ENCODE assay signal across 1 cellular context in the genomic region with DNA sequence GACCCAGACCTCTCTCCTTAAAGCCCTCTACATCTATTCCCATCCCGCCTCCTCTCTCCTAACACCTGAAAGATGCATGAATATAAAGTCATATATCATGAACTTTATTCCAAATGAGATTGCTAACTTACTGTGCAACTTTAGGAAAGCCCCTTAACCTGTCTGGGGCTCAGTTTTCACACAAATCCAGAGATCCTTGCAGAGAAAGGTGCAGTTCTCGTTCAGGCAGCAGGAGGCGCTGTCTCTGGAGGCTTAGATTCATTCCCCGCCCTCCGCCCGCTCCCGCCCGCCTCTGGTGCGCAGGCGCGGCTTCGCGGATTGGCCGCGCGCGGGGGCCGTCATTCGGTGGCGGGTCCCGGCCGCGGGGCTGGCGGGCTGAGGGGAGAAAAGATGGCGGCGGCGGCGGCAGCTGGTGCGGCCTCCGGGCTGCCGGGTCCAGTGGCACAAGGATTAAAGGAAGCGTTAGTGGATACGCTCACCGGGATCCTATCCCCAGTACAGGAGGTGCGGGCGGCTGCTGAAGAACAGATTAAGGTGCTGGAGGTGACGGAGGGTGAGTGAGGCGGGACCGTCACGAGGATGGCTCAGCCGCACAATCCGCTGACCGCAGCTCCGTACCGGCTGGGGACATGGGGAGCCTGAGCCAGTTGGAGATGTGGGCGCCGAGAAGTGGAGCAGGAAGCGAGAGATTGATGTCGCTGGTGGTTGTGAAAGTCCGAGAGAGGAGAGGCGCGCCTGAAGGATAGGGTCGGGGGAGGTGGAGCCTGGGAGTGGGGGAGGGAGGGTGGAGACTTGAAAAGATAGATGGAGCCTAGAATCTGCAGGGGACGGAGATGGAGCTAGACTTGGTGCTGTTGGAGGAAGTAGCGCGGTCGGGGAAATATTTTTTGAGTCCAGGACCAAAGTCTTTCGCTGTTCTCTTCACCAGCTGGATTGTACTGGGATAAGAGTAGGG.
TF ChIP-seq lines count a peak whose summit lies in the region.

A gene (plus strand): TSS at position 338 of the 955 bp plus-strand sequence. CDS start 53 bp downstream, at position 391.

TF ChIP-seq in HEK293, 187 proteins besides CTCF, POLR2A, EP300 and RAD21 (continued from another document and continues in another):
- TF ChIP-seq, protein P1, sequence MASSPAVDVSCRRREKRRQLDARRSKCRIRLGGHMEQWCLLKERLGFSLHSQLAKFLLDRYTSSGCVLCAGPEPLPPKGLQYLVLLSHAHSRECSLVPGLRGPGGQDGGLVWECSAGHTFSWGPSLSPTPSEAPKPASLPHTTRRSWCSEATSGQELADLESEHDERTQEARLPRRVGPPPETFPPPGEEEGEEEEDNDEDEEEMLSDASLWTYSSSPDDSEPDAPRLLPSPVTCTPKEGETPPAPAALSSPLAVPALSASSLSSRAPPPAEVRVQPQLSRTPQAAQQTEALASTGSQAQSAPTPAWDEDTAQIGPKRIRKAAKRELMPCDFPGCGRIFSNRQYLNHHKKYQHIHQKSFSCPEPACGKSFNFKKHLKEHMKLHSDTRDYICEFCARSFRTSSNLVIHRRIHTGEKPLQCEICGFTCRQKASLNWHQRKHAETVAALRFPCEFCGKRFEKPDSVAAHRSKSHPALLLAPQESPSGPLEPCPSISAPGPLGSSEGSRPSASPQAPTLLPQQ (tag by site-specific recombination; IDR thresholded peaks at IDR 0.05), result peak; percentile 91
- no peak for TF ChIP-seq ZNF140 (tag by site-specific recombination; IDR thresholded peaks at IDR 0.05)
- TF ChIP-seq ZNF544 (tag by site-specific recombination; IDR thresholded peaks at IDR 0.05), result no peak
- no peak for TF ChIP-seq PRDM1 (tag by site-specific recombination; IDR thresholded peaks at IDR 0.05)
- TF ChIP-seq SALL2 (tag by site-specific recombination; IDR thresholded peaks at IDR 0.05; ENCODE audit: borderline replicate concordance), result no peak
- 0 out of 2 replicates have a peak, but pooled peaks have one; percentile 34 for TF ChIP-seq ZNF169 (tag by site-specific recombination; IDR thresholded peaks at IDR 0.05)
- TF ChIP-seq, protein P2, sequence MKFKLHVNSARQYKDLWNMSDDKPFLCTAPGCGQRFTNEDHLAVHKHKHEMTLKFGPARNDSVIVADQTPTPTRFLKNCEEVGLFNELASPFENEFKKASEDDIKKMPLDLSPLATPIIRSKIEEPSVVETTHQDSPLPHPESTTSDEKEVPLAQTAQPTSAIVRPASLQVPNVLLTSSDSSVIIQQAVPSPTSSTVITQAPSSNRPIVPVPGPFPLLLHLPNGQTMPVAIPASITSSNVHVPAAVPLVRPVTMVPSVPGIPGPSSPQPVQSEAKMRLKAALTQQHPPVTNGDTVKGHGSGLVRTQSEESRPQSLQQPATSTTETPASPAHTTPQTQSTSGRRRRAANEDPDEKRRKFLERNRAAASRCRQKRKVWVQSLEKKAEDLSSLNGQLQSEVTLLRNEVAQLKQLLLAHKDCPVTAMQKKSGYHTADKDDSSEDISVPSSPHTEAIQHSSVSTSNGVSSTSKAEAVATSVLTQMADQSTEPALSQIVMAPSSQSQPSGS (tag by site-specific recombination; IDR thresholded peaks at IDR 0.05; ENCODE audit: low read depth), result no peak
- no peak for TF ChIP-seq HOXC10 (CRISPR knock-in tag; IDR thresholded peaks at IDR 0.05)
- TF ChIP-seq ZNF19 (tag by site-specific recombination; IDR thresholded peaks at IDR 0.05; ENCODE audit: low read depth), result no peak
- TF ChIP-seq ZNF341 (tag by site-specific recombination; IDR thresholded peaks at IDR 0.05; ENCODE audit: low read depth), result no peak
- TF ChIP-seq ZNF624 (tag by site-specific recombination; IDR thresholded peaks at IDR 0.05), result no peak
- TF ChIP-seq ZNF335 (tag by site-specific recombination; conservative IDR thresholded peaks at IDR 0.05), result peak; percentile 98
- peak; percentile 61; the same call in 1 of the 2 replicates for TF ChIP-seq ZNF366 (tag by site-specific recombination; conservative IDR thresholded peaks at IDR 0.05)
- TF ChIP-seq, protein P3, sequence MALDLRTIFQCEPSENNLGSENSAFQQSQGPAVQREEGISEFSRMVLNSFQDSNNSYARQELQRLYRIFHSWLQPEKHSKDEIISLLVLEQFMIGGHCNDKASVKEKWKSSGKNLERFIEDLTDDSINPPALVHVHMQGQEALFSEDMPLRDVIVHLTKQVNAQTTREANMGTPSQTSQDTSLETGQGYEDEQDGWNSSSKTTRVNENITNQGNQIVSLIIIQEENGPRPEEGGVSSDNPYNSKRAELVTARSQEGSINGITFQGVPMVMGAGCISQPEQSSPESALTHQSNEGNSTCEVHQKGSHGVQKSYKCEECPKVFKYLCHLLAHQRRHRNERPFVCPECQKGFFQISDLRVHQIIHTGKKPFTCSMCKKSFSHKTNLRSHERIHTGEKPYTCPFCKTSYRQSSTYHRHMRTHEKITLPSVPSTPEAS (tag by site-specific recombination; IDR thresholded peaks at IDR 0.05), result 0 out of 2 replicates have a peak, but pooled peaks have one; percentile 28
- TF ChIP-seq, protein P4, sequence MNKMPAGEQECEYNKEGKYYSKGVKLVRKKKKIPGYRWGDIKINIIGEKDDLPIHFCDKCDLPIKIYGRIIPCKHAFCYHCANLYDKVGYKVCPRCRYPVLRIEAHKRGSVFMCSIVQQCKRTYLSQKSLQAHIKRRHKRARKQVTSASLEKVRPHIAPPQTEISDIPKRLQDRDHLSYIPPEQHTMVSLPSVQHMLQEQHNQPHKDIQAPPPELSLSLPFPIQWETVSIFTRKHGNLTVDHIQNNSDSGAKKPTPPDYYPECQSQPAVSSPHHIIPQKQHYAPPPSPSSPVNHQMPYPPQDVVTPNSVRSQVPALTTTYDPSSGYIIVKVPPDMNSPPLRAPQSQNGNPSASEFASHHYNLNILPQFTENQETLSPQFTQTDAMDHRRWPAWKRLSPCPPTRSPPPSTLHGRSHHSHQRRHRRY (tag by site-specific recombination; IDR thresholded peaks at IDR 0.05), result no peak
- peak; percentile 78 for TF ChIP-seq ZNF10 (tag by site-specific recombination; IDR thresholded peaks at IDR 0.05)
- peak; percentile 56 for TF ChIP-seq ZBTB8A (tag by site-specific recombination; IDR thresholded peaks at IDR 0.05)
- peak; percentile 88 for TF ChIP-seq SP7 (tag by site-specific recombination; IDR thresholded peaks at IDR 0.05)
- TF ChIP-seq, protein P5, sequence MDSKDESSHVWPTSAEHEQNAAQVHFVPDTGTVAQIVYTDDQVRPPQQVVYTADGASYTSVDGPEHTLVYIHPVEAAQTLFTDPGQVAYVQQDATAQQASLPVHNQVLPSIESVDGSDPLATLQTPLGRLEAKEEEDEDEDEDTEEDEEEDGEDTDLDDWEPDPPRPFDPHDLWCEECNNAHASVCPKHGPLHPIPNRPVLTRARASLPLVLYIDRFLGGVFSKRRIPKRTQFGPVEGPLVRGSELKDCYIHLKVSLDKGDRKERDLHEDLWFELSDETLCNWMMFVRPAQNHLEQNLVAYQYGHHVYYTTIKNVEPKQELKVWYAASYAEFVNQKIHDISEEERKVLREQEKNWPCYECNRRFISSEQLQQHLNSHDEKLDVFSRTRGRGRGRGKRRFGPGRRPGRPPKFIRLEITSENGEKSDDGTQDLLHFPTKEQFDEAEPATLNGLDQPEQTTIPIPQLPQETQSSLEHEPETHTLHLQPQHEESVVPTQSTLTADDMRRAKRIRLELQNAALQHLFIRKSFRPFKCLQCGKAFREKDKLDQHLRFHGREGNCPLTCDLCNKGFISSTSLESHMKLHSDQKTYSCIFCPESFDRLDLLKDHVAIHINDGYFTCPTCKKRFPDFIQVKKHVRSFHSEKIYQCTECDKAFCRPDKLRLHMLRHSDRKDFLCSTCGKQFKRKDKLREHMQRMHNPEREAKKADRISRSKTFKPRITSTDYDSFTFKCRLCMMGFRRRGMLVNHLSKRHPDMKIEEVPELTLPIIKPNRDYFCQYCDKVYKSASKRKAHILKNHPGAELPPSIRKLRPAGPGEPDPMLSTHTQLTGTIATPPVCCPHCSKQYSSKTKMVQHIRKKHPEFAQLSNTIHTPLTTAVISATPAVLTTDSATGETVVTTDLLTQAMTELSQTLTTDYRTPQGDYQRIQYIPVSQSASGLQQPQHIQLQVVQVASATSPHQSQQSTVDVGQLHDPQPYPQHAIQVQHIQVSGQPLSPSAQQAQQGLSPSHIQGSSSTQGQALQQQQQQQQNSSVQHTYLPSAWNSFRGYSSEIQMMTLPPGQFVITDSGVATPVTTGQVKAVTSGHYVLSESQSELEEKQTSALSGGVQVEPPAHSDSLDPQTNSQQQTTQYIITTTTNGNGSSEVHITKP (tag by site-specific recombination; IDR thresholded peaks at IDR 0.05), result peak; percentile 42; the same call in 1 of the 2 replicates
- TF ChIP-seq ZNF623 (tag by site-specific recombination; IDR thresholded peaks at IDR 0.05), result 0 out of 2 replicates have a peak, but pooled peaks have one; percentile 15
- no peak for TF ChIP-seq ZNF677 (tag by site-specific recombination; IDR thresholded peaks at IDR 0.05)
- peak; percentile 52; the same call in 1 of the 2 replicates for TF ChIP-seq ZNF121 (tag by site-specific recombination; IDR thresholded peaks at IDR 0.05)
- no peak for TF ChIP-seq TRIM28 (IDR thresholded peaks at IDR 0.05; ENCODE audit: borderline replicate concordance, low read length)
- TF ChIP-seq ZNF416 (tag by site-specific recombination; IDR thresholded peaks at IDR 0.05), result no peak
- TF ChIP-seq, protein P6, sequence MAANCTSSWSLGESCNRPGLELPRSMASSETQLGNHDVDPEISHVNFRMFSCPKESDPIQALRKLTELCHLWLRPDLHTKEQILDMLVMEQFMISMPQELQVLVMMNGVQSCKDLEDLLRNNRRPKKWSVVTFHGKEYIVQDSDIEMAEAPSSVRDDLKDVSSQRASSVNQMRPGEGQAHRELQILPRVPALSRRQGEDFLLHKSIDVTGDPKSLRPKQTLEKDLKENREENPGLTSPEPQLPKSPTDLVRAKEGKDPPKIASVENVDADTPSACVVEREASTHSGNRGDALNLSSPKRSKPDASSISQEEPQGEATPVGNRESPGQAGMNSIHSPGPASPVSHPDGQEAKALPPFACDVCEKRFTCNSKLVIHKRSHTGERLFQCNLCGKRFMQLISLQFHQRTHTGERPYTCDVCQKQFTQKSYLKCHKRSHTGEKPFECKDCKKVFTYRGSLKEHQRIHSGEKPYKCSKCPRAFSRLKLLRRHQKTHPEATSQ (tag by site-specific recombination; IDR thresholded peaks at IDR 0.05), result 0 out of 2 replicates have a peak, but pooled peaks have one; percentile 45
- TF ChIP-seq ZNF114 (tag by site-specific recombination; IDR thresholded peaks at IDR 0.05), result no peak
- TF ChIP-seq, protein P7, sequence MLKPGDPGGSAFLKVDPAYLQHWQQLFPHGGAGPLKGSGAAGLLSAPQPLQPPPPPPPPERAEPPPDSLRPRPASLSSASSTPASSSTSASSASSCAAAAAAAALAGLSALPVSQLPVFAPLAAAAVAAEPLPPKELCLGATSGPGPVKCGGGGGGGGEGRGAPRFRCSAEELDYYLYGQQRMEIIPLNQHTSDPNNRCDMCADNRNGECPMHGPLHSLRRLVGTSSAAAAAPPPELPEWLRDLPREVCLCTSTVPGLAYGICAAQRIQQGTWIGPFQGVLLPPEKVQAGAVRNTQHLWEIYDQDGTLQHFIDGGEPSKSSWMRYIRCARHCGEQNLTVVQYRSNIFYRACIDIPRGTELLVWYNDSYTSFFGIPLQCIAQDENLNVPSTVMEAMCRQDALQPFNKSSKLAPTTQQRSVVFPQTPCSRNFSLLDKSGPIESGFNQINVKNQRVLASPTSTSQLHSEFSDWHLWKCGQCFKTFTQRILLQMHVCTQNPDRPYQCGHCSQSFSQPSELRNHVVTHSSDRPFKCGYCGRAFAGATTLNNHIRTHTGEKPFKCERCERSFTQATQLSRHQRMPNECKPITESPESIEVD (tag by site-specific recombination; IDR thresholded peaks at IDR 0.05), result no peak
- TF ChIP-seq, protein P8, sequence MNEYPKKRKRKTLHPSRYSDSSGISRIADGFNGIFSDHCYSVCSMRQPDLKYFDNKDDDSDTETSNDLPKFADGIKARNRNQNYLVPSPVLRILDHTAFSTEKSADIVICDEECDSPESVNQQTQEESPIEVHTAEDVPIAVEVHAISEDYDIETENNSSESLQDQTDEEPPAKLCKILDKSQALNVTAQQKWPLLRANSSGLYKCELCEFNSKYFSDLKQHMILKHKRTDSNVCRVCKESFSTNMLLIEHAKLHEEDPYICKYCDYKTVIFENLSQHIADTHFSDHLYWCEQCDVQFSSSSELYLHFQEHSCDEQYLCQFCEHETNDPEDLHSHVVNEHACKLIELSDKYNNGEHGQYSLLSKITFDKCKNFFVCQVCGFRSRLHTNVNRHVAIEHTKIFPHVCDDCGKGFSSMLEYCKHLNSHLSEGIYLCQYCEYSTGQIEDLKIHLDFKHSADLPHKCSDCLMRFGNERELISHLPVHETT (tag by site-specific recombination; IDR thresholded peaks at IDR 0.05), result no peak; the same call in 1 of the 2 replicates
- TF ChIP-seq ZNF266 (tag by site-specific recombination; IDR thresholded peaks at IDR 0.05; ENCODE audit: low read depth), result no peak
- no peak for TF ChIP-seq ZFP3 (tag by site-specific recombination; IDR thresholded peaks at IDR 0.05; ENCODE audit: low read depth)
- no peak for TF ChIP-seq TCF7L2 (IDR thresholded peaks at IDR 0.05; ENCODE audit: borderline replicate concordance, low read depth, low read length)
- TF ChIP-seq ZNF324 (tag by site-specific recombination; IDR thresholded peaks at IDR 0.05), result peak; percentile 92
- no peak for TF ChIP-seq ZNF777 (tag by site-specific recombination; IDR thresholded peaks at IDR 0.05; ENCODE audit: borderline replicate concordance)
- peak; percentile 24; the same call in 1 of the 2 replicates for TF ChIP-seq ZNF654 (tag by site-specific recombination; IDR thresholded peaks at IDR 0.05; ENCODE audit: low read depth)
- TF ChIP-seq, protein P9, sequence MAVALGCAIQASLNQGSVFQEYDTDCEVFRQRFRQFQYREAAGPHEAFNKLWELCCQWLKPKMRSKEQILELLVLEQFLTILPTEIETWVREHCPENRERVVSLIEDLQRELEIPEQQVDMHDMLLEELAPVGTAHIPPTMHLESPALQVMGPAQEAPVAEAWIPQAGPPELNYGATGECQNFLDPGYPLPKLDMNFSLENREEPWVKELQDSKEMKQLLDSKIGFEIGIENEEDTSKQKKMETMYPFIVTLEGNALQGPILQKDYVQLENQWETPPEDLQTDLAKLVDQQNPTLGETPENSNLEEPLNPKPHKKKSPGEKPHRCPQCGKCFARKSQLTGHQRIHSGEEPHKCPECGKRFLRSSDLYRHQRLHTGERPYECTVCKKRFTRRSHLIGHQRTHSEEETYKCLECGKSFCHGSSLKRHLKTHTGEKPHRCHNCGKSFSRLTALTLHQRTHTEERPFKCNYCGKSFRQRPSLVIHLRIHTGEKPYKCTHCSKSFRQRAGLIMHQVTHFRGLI (tag by site-specific recombination; IDR thresholded peaks at IDR 0.05), result peak; percentile 57; the same call in 1 of the 2 replicates
- TF ChIP-seq HOXD13 (CRISPR knock-in tag; IDR thresholded peaks at IDR 0.05; ENCODE audit: borderline replicate concordance), result no peak
- TF ChIP-seq, protein P10, sequence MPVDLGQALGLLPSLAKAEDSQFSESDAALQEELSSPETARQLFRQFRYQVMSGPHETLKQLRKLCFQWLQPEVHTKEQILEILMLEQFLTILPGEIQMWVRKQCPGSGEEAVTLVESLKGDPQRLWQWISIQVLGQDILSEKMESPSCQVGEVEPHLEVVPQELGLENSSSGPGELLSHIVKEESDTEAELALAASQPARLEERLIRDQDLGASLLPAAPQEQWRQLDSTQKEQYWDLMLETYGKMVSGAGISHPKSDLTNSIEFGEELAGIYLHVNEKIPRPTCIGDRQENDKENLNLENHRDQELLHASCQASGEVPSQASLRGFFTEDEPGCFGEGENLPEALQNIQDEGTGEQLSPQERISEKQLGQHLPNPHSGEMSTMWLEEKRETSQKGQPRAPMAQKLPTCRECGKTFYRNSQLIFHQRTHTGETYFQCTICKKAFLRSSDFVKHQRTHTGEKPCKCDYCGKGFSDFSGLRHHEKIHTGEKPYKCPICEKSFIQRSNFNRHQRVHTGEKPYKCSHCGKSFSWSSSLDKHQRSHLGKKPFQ (tag by site-specific recombination; IDR thresholded peaks at IDR 0.05), result no peak
- TF ChIP-seq ZNF791 (tag by site-specific recombination; IDR thresholded peaks at IDR 0.05), result no peak
